Comparison of ENCODE assay signal across 8 cellular contexts in the genomic region with DNA sequence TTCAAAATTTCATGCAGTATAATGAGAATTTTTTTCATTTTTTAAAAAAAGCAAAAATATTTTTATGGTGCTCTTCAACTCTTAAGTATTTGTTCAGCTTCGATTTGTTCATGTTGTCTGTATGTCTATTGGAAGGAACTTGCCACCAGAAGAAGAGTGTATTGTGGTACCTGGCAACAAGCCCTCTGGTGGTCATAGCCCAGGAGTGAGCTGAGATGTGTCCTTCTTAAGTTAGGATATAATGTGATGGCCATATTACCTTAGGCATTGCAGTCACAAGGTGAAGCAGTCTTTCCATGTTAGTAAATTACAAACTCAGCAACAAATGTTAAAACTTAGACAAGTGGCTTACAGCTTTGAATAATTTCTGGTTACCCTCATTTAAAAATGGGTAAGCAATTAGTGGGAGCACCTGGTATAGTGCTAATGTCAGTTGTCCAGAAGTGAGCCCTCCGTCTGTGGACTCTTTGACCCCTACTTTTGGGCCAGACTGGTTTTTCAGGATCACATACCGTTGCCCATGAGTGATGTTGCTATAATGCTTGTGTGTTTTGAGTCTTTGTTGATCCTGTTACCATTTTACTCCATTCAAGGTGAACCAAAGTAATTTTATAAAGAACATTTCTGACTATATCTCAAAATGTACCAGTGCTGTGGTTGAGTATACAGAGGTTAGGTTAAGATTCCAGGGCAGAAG.
DNase-seq lines count a peak whose midpoint lies in the region; ATAC-seq, FAIRE-seq and TF ChIP-seq lines count a peak whose summit lies in the region.

No MANE protein-coding gene starts in this region.

- peak; percentile 85 for ATAC-seq in GM19035 (IDR thresholded peaks at IDR 0.05; ENCODE audit: unreplicated experiment)
- no peak for ATAC-seq in GM21528 (IDR thresholded peaks at IDR 0.05; ENCODE audit: low FRiP score, unreplicated experiment)
- no peak for ATAC-seq in HG03521 (IDR thresholded peaks at IDR 0.05; ENCODE audit: unreplicated experiment)

- FAIRE-seq in urothelium cell line (lab: Jason Lieb, UNC), result no peak

- peak; percentile 61 for DNase-seq in DMS53 treated with DMSO at 0.1 percent for 48 hours (lab: John Stamatoyannopoulos, UW; ENCODE audit: unreplicated experiment)
- DNase-seq in KG1 (lab: John Stamatoyannopoulos, UW), result peak; percentile 8
- peak; percentile 27 for DNase-seq in fibroblast of mammary gland (ENCODE audit: low read depth)
- no peak for DNase-seq in inferior parietal cortex (ENCODE audit: extremely low spot score)
- DNase-seq in urothelium cell line (ENCODE audit: low spot score), result no peak

- TF ChIP-seq CTCF in fibroblast of mammary gland (conservative IDR thresholded peaks at IDR 0.05; ENCODE audit: control insufficient read depth, insufficient read depth, low read depth, low read length), result peak; percentile 32

- no peak overlapping the region for H3K4me3 ChIP-seq in fibroblast of mammary gland (ENCODE audit: control insufficient read depth, low read depth, low read length)

Comparison
In these comparisons a context has a peak if more than half of its experiments do, and no peak if none do; other contexts are left out.
1. DNase-seq: peak in DMS53 treated with DMSO at 0.1 percent for 48 hours (single experiment), KG1 (single experiment) and fibroblast of mammary gland (single experiment); none in inferior parietal cortex (single experiment) and urothelium cell line (single experiment).